Comparison of ENCODE assay signal across 10 cellular contexts in the genomic region with DNA sequence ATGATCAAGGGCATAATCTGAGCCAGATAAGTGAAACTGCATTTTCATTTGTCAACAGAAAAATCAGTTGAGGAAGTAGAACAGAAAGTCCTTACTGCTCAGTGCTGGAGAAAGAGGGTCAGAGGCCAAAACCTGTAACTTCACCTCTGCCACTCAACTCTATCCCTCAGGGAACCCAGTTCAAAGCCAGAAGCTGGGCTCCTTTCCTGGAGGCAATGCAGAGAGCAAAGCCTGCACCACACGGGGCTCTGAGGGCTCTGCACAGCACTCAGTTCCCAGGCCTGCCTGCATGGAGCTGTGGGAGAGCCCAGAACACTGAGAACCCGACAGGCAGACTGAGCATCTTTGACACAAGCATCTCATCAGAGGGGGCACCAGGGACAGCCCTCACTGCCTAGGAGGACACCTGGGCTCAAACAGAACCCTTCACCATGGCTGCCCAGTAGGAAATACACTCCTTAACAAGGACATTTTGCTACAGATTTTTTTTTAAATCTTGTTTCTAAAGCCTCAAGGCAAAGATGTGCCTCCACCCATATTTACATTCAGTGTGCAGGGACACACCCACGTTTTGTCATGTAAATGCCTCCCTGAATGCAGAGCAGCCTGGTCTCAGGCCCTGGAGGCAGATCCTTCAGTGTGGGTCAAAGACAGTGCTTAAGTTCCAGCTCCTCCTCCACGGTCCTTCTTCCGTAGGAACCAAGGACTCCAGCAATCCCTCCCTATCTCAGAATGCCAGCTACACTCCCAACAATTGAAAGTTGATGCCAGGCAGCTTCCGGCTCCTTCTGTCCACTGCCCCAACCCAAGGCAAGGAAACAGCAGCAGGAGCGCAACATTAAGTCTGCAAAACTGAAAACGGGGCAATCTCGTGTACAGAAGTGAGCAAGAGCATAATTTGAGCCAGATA. TPM values are rescaled to one million over a fixed set of nuclear protein-coding genes. Genes with fewer than 3 reads are reported as not detected.
DNase-seq lines count a peak whose midpoint lies in the region; ATAC-seq and TF ChIP-seq lines count a peak whose summit lies in the region.
"Had no signal": no experiment of that assay in that cellular context is flagged by ENCODE, and none has a peak within 500 bp of the region (broad histone marks: within the 10 kb centered on the region; RNA-seq: fewer than 3 reads in every experiment).

No MANE protein-coding gene starts in this region.

- DNase-seq in stimulated activated naive CD8-positive, alpha-beta T cell treated with anti-CD3 and anti-CD28 coated beads, Interleukin-15, Interleukin-2, amounts not matched to agents 100 U/mL and 50 U/mL, for 24 hours = no peak
- DNase-seq in OCI-LY7 (ENCODE audit: low spot score) (peak; percentile 38), right cardiac atrium (no peak), NCI-H1105 (lab: John Stamatoyannopoulos, UW) (no peak), OCI-M1 (lab: John Stamatoyannopoulos, UW) (no peak), midbrain (lab: John Stamatoyannopoulos, UW) (no peak), 8988T (no peak)
- DNase-seq: DMS79 had no signal

- H3K79me2 ChIP-seq in OCI-LY7 (ENCODE audit: insufficient read depth, low read depth, low read length) = peaks cover 32% of the 10 kb centered on the region; the same call in 1 of the 2 replicates

- peak overlapping the region; percentile 89 for H3K27ac Mint-ChIP-seq in stimulated activated naive CD8-positive, alpha-beta T cell treated with anti-CD3 and anti-CD28 coated beads, Interleukin-15, Interleukin-2, amounts not matched to agents 100 ng/mL and 50 ng/mL, for 24 hours

- peaks cover 57% of the 10 kb centered on the region for H3K4me1 ChIP-seq in OCI-LY7 (ENCODE audit: insufficient read depth, low read length, poor library complexity, severe bottlenecking)
- H3K4me1 ChIP-seq in right cardiac atrium (ENCODE audit: control insufficient read depth, insufficient read depth, low read length) = no peaks in the 10 kb centered on the region

- peak overlapping the region; percentile 30 for H3K4me3 Mint-ChIP-seq in stimulated activated naive CD8-positive, alpha-beta T cell treated with anti-CD3 and anti-CD28 coated beads, Interleukin-15, Interleukin-2, amounts not matched to agents 100 ng/mL and 50 ng/mL, for 24 hours

- H3K4me2 ChIP-seq in OCI-LY7 (ENCODE audit: low read length) = peak overlapping the region; percentile 96

- H3K4me3 ChIP-seq in OCI-LY7 (ENCODE audit: low read depth, low read length, poor library complexity, severe bottlenecking) = peak overlapping the region; percentile 64
- H3K4me3 ChIP-seq in right cardiac atrium (ENCODE audit: low read length) = no peak overlapping the region

- peaks cover 55% of the 10 kb centered on the region for H3K36me3 ChIP-seq in OCI-LY7 (ENCODE audit: insufficient read depth, low read length)

- no peak for TF ChIP-seq CTCF in OCI-LY7 (conservative IDR thresholded peaks at IDR 0.05; ENCODE audit: low read length)

- intact Hi-C loops in OCI-LY7 (cut with micrococcal nuclease; ENCODE audit: unreplicated experiment) (loop anchor here (2.0 to 10.0 kb wide), 5 partner anchors 39 to 605 kb away; a partner anchor contains a TSS), right cardiac atrium (cut with DNase I) (loop anchor here in 3 of 4 donors (5.0 to 10.0 kb wide), 3 partner anchors 165 to 175 kb away; no protein-coding TSS in a partner anchor)

- H3K4me1 Mint-ChIP-seq in stimulated activated naive CD8-positive, alpha-beta T cell treated with anti-CD3 and anti-CD28 coated beads, Interleukin-15, Interleukin-2, amounts not matched to agents 100 ng/mL and 50 ng/mL, for 24 hours (ENCODE audit: low read depth) = peaks cover 50% of the 10 kb centered on the region

- no peaks in the 10 kb centered on the region for H3K9me3 Mint-ChIP-seq in stimulated activated naive CD8-positive, alpha-beta T cell treated with anti-CD3 and anti-CD28 coated beads, Interleukin-15, Interleukin-2, amounts not matched to agents 100 ng/mL and 50 ng/mL, for 24 hours

- CTCF ChIA-PET in OCI-LY7 (lab: Charles Lee; ENCODE audit: unreplicated experiment) = interaction anchor here (0.5 to 0.7 kb wide), 4 partner anchors 10 to 602 kb away, joined by 3 to 4 read pairs (median 3); no protein-coding TSS in a partner anchor

- no peaks in the 10 kb centered on the region for H3K9me2 ChIP-seq in OCI-LY7 (ENCODE audit: insufficient read depth, low read length)

- H3K27ac ChIP-seq in OCI-LY7 (ENCODE audit: low read depth, low read length, poor library complexity, severe bottlenecking) = peak overlapping the region; percentile 87
- peak overlapping the region; percentile 4 for H3K27ac ChIP-seq in right cardiac atrium (ENCODE audit: low read length)
- H3K27ac ChIP-seq: HL-60 had no signal

- 79% methylated on average over 9 of the region's 9 CpGs for whole genome bisulfite sequencing in right cardiac atrium

- POLR2A ChIA-PET in OCI-LY7 (lab: Charles Lee) = interaction anchor here (0.5 to 1.5 kb wide), 4 partner anchors 8 to 742 kb away, joined by 3 to 7 read pairs (median 4); no protein-coding TSS in a partner anchor

- H3K9me3 ChIP-seq in OCI-LY7 (ENCODE audit: low read length) = no peaks in the 10 kb centered on the region
- no peaks in the 10 kb centered on the region for H3K9me3 ChIP-seq in right cardiac atrium (ENCODE audit: control insufficient read depth, low read length)

- no TSS peak for BruUV-seq in OCI-LY7 (replicated peaks; lab: Mats Ljungman, UMichigan)

- no peak for ATAC-seq in stimulated activated naive CD8-positive, alpha-beta T cell treated with anti-CD3 and anti-CD28 coated beads, Interleukin-15, Interleukin-2, amounts not matched to agents 100 U/mL and 50 U/mL, for 24 hours
- ATAC-seq in right cardiac atrium = peak; percentile 33 to 44

- H3K27me3 Mint-ChIP-seq in stimulated activated naive CD8-positive, alpha-beta T cell treated with anti-CD3 and anti-CD28 coated beads, Interleukin-15, Interleukin-2, amounts not matched to agents 100 ng/mL and 50 ng/mL, for 24 hours = no peaks in the 10 kb centered on the region

- H3K27me3 ChIP-seq in right cardiac atrium (ENCODE audit: control insufficient read depth, insufficient read depth) = no peaks in the 10 kb centered on the region

- H4K20me1 ChIP-seq in OCI-LY7 (ENCODE audit: insufficient read depth, low read length) = no peaks in the 10 kb centered on the region

- peaks cover 42% of the 10 kb centered on the region for H3K36me3 Mint-ChIP-seq in stimulated activated naive CD8-positive, alpha-beta T cell treated with anti-CD3 and anti-CD28 coated beads, Interleukin-15, Interleukin-2, amounts not matched to agents 100 ng/mL and 50 ng/mL, for 24 hours (ENCODE audit: low read depth)

- no peak overlapping the region; the same call in 1 of the 2 replicates for H2AFZ ChIP-seq in OCI-LY7 (ENCODE audit: low read length)

RNA-seq across cellular contexts. Expression of a gene that starts 6.6 kb away (rescaled TPM):
- total RNA-seq in OCI-LY7 (2014; rRNA removed; shearing (Covaris generic)) = 71.7 and 87.1 TPM in 2 replicates
- 73.0 and 105 TPM in 2 replicates for total RNA-seq in OCI-LY7 (2022)
- total RNA-seq in right cardiac atrium = 10 to 100 TPM; 19.4 to 27.2 (median 22.9) TPM
- 21.6 TPM for polyA plus RNA-seq in right cardiac atrium

RNA-seq across cellular contexts. Expression of a gene that starts 49.4 kb away (rescaled TPM):
- 41.2 and 48.1 TPM in 2 replicates for total RNA-seq in OCI-LY7 (2014; rRNA removed; shearing (Covaris generic))
- total RNA-seq in OCI-LY7 (2022) (34.3 and 40.4 TPM in 2 replicates), right cardiac atrium (10 to 100 TPM in 2 of 4 donors, 1 to 10 TPM in 2; 9.0 to 10.7 (median 9.7) TPM)
- polyA plus RNA-seq in right cardiac atrium = 6.5 TPM
